Comparison of ENCODE assay signal across 26 cellular contexts in genomic region chr17:5759501-5759925, GRCh38.
A peak's percentile ranks its signal among the peaks of the same experiment; 100 is the strongest.
DNase-seq lines count a peak whose midpoint lies in the region; ATAC-seq and TF ChIP-seq lines count a peak whose summit lies in the region.
"Had no signal": no experiment of that assay in that cellular context is flagged by ENCODE, and none has a peak within 500 bp of the region (broad histone marks: within the 10 kb centered on the region; RNA-seq: fewer than 3 reads in every experiment).

No MANE protein-coding gene starts in this region.

- DNase-seq in right cardiac atrium (no peak), cardiac septum (ENCODE audit: low spot score) (no peak), choroid plexus epithelial cell (ENCODE audit: low read depth) (peak; percentile 39), hepatic stellate cell (ENCODE audit: low spot score) (peak; percentile 35), D341Med (ENCODE audit: low spot score) (no peak)
- no peak for DNase-seq in stimulated activated CD4-positive, alpha-beta T cell treated with anti-CD3 and anti-CD28 coated beads, Interleukin-12 subunit alpha, Interleukin-12 subunit beta, amount 100 ng/mL, for 4 hours
- DNase-seq: activated CD4-positive, alpha-beta T cell treated with anti-CD3 and anti-CD28 coated beads, Interleukin-2, amount 10 ng/mL, durations not matched to agents 24 days and 14 days; activated naive CD4-positive, alpha-beta T cell; activated naive CD8-positive, alpha-beta T cell treated with anti-CD3 and anti-CD28 coated beads, Interleukin-2, amount 50 U/mL, for 24 hours; activated T-cell treated with anti-CD3 and anti-CD28 coated beads, Interleukin-2, amount 50 U/mL, for 1 hour; AML-193; CD4-positive, alpha-beta T cell; dorsolateral prefrontal cortex; GM23248; IMR-90; kidney; NCI-H146; NCI-H226; NCI-H526 treated with DMSO at 0.1 percent for 48 hours; ovary; PC-9; Right ventricle myocardium superior; stimulated activated CD4-positive, alpha-beta T cell treated with anti-CD3 and anti-CD28 coated beads, Interleukin-2, amount 100 ng/mL, for 24 hours; stimulated activated naive CD8-positive, alpha-beta T cell treated with anti-CD3 and anti-CD28 coated beads, Interleukin-15, Interleukin-2, amounts not matched to agents 100 U/mL and 50 U/mL, for 24 hours had no signal

- H3K4me1 ChIP-seq in right cardiac atrium (ENCODE audit: control insufficient read depth, insufficient read depth, low read length), result no peaks in the 10 kb centered on the region
- H3K4me1 ChIP-seq: right atrium auricular region had no signal

- intact Hi-C loops in right cardiac atrium (cut with DNase I) (no loop called here), cardiac septum (cut with DNase I) (no loop called here)

- H3K27ac ChIP-seq in right cardiac atrium (ENCODE audit: low read length), result no peak overlapping the region
- H3K27ac ChIP-seq: dorsolateral prefrontal cortex, GM23248, ovary, PC-9, right atrium auricular region had no signal

- no peaks in the 10 kb centered on the region for H3K27me3 ChIP-seq in right cardiac atrium (ENCODE audit: control insufficient read depth, insufficient read depth)
- H3K27me3 ChIP-seq: ovary, right atrium auricular region had no signal

- ATAC-seq in right cardiac atrium (peak; percentile 82 to 93), HG03196 (IDR thresholded peaks at IDR 0.05; ENCODE audit: unreplicated experiment) (no peak)
- ATAC-seq: activated naive CD8-positive, alpha-beta T cell treated with anti-CD3 and anti-CD28 coated beads, Interleukin-2, amount 50 U/mL, for 24 hours; stimulated activated naive CD8-positive, alpha-beta T cell treated with anti-CD3 and anti-CD28 coated beads, Interleukin-15, Interleukin-2, amounts not matched to agents 100 U/mL and 50 U/mL, for 24 hours had no signal

- TF ChIP-seq CTCF in choroid plexus epithelial cell (conservative IDR thresholded peaks at IDR 0.05; ENCODE audit: low read depth, low read length), result no peak

- H3K9me3 ChIP-seq in right cardiac atrium (ENCODE audit: control insufficient read depth, low read length), result no peaks in the 10 kb centered on the region
- H3K9me3 ChIP-seq: ovary had no signal

- 33% methylated on average over 8 of the region's 8 CpGs for WGBS in right cardiac atrium

- H3K4me3 ChIP-seq in right cardiac atrium (ENCODE audit: low read length) (no peak overlapping the region), choroid plexus epithelial cell (ENCODE audit: low read depth, low read length) (no peak overlapping the region)
- H3K4me3 ChIP-seq: dorsolateral prefrontal cortex, GM23248, ovary, PC-9, right atrium auricular region had no signal

Comparison
In these comparisons a context has a peak if more than half of its experiments do, and no peak if none do; other contexts are left out.
1. DNase-seq: peak in choroid plexus epithelial cell (single experiment) and hepatic stellate cell (single experiment); none in right cardiac atrium (0 of 3), cardiac septum (single experiment), D341Med (single experiment) and stimulated activated CD4-positive, alpha-beta T cell treated with anti-CD3 and anti-CD28 coated beads, Interleukin-12 subunit alpha, Interleukin-12 subunit beta, amount 100 ng/mL, for 4 hours (single experiment).